32 cellular contexts compared by ENCODE assay signal in the genomic region with DNA sequence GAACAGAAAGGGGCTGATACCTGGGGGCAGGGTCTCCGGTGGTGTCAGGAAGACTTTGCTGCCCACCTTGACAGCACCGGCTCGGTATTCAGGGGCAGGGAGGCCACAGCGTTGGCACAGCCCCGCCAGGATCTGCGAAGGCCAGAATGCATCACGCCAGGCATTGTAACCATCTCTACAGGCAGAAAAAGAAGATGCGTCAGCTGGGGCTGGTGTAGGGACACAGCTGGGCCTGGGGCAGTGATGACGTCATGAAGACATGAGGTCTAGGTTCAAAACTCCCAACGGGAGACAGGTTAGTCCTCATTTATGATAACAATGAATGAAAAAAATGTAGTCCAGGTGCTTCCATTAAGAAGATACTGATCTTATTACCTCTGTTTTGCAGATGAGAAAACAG. TPM values are rescaled to one million over a fixed set of nuclear protein-coding genes. Genes with fewer than 3 reads are reported as not detected.
"Had no signal": no experiment of that assay in that cellular context is flagged by ENCODE, and none has a peak within 500 bp of the region (broad histone marks: within the 10 kb centered on the region; RNA-seq: fewer than 3 reads in every experiment).

No MANE protein-coding gene starts in this region.

- H3K9me3 Mint-ChIP-seq: mesothelial cell of epicardium; natural killer cell treated with Interleukin-12 subunit alpha and Interleukin-12 subunit beta and Interleukin-15 and Interleukin-18, amount 100 ng/mL, for 72 hours; neural crest cell; stimulated activated memory B cell treated with anti-CD40 and anti-IgM and Interleukin-4, amounts not matched to agents 10 μg/mL and 1 μg/mL and 100 μg/mL, for 72 hours had no signal

- H3K79me2 ChIP-seq: hepatocyte had no signal

- H3K4me1 Mint-ChIP-seq: mesothelial cell of epicardium; stimulated activated memory B cell treated with anti-CD40 and anti-IgM and Interleukin-4, amounts not matched to agents 10 μg/mL and 1 μg/mL and 100 μg/mL, for 72 hours had no signal

- H3K27me3 ChIP-seq: dorsolateral prefrontal cortex, gastrocnemius medialis, heart left ventricle, hepatocyte, neutrophil, pancreas, testis, tibial artery, upper lobe of left lung, uterus had no signal

- DNase-seq: effector CD4-positive, alpha-beta T cell; foreskin fibroblast; gastrocnemius medialis; heart left ventricle; kidney; mesenchymal stem cell; naive B cell; stimulated activated CD4-positive, alpha-beta T cell treated with anti-CD3 and anti-CD28 coated beads, Interleukin-4, amount 100 ng/mL, for 4 hours; stimulated activated naive CD8-positive, alpha-beta T cell treated with anti-CD3 and anti-CD28 coated beads, Interleukin-15, Interleukin-2, amounts not matched to agents 100 U/mL and 50 U/mL, for 24 hours; substantia nigra; testis; tibial artery; upper lobe of left lung; uterus had no signal

- H3K36me3 Mint-ChIP-seq: mesothelial cell of epicardium; natural killer cell treated with Interleukin-12 subunit alpha and Interleukin-12 subunit beta and Interleukin-15 and Interleukin-18, amount 100 ng/mL, for 72 hours had no signal

- H3K9me3 ChIP-seq: gastrocnemius medialis, heart left ventricle, mucosa of descending colon, neutrophil, pancreas, testis, tibial artery, upper lobe of left lung, uterus had no signal

- H3K4me2 ChIP-seq: hepatocyte had no signal

- H3K27me3 Mint-ChIP-seq: progenitor cell of endocrine pancreas had no signal

- H3K27ac ChIP-seq: dorsolateral prefrontal cortex, epithelial cell of prostate, gastrocnemius medialis, heart left ventricle, hepatocyte, neutrophil, pancreas, testis, tibial artery, upper lobe of left lung, uterus had no signal

- ATAC-seq: esophagus mucosa; gastrocnemius medialis; heart left ventricle; left lobe of liver; mucosa of descending colon; natural killer cell treated with Interleukin-12 subunit alpha and Interleukin-12 subunit beta and Interleukin-15 and Interleukin-18, amount 100 ng/mL, for 72 hours; pancreas; sciatic nerve; stimulated activated memory B cell treated with anti-CD40 and anti-IgM and Interleukin-4, amounts not matched to agents 10 μg/mL and 1 μg/mL and 100 μg/mL, for 72 hours; stimulated activated naive CD8-positive, alpha-beta T cell treated with anti-CD3 and anti-CD28 coated beads, Interleukin-15, Interleukin-2, amounts not matched to agents 100 U/mL and 50 U/mL, for 24 hours had no signal

- H3K4me3 Mint-ChIP-seq: mesothelial cell of epicardium; naive B cell; natural killer cell treated with Interleukin-12 subunit alpha and Interleukin-12 subunit beta and Interleukin-15 and Interleukin-18, amount 100 ng/mL, for 72 hours; neural crest cell; stimulated activated memory B cell treated with anti-CD40 and anti-IgM and Interleukin-4, amounts not matched to agents 10 μg/mL and 1 μg/mL and 100 μg/mL, for 72 hours had no signal

- H3K4me1 ChIP-seq: gastrocnemius medialis, heart left ventricle, pancreas, testis, tibial artery, uterus had no signal

- H2AFZ ChIP-seq: hepatocyte had no signal

- H3K27ac Mint-ChIP-seq: mesothelial cell of epicardium; naive B cell; natural killer cell treated with Interleukin-12 subunit alpha and Interleukin-12 subunit beta and Interleukin-15 and Interleukin-18, amount 100 ng/mL, for 72 hours; progenitor cell of endocrine pancreas; stimulated activated memory B cell treated with anti-CD40 and anti-IgM and Interleukin-4, amounts not matched to agents 10 μg/mL and 1 μg/mL and 100 μg/mL, for 72 hours had no signal

- H3K4me3 ChIP-seq: dorsolateral prefrontal cortex, gastrocnemius medialis, heart left ventricle, hepatocyte, mucosa of descending colon, pancreas, testis, tibial artery, upper lobe of left lung, uterus had no signal

- H3K36me3 ChIP-seq: gastrocnemius medialis, pancreas, uterus had no signal

RNA-seq across cellular contexts. Expression of a gene that starts 34.4 kb away (rescaled TPM):
- total RNA-seq: dorsolateral prefrontal cortex; esophagus mucosa; gastrocnemius medialis; glomerular endothelial cell; heart left ventricle; hepatocyte; kidney; left lobe of liver; liver; lung microvascular endothelial cell; mesothelial cell of epicardium; mucosa of descending colon; natural killer cell treated with Interleukin-12 subunit alpha and Interleukin-12 subunit beta and Interleukin-15 and Interleukin-18, amount 100 ng/mL, for 72 hours; neural crest cell; omental fat pad; pancreas; progenitor cell of endocrine pancreas; sciatic nerve; upper lobe of left lung; uterus had no signal
- polyA plus RNA-seq: heart left ventricle, hepatocyte, liver, pancreas had no signal
